In the genomic region with DNA sequence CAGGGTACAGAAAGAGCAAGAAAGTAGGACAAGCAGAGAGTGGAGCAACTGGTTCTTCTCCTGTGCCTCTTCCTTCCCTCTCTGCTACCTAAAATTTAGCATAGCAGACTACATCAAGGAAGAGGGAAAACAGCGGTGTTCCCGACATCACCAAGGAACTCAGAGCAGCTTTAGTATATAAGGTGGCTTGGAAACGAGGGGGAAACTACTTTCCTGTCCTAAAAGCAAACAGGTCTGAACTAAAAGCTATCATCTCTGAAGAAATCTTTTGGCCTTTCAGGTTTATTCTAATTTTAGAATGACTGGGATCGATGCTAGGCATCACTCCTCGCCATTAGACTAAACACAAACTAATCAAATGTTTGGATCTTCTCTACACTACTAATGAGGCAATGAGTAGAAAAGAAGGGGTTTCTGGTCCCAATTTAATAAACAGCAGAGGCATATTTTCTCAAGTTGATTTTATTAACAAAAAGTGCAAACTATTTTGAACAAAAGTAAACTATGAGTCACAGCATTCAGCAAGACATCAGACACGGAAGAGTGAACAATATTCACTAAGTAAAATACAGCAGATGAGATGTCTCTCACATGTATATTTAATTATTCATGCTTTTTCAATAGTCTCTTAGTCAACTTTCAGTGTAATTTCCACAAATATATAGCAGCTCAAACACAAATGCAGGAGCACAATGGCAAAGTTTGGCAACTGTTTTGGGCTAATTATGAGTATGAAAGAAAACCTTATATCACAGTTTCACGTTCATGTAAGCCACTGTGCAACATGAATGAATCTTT, we compare ENCODE assay signal across 2 cellular contexts.
TF ChIP-seq lines count a peak whose summit lies in the region.

No MANE protein-coding gene starts in this region.

TF ChIP-seq in A549, 52 proteins besides CTCF, POLR2A, EP300 and RAD21 (continued from another document):
- no peak for TF ChIP-seq FOSL2 (IDR thresholded peaks at IDR 0.05)
- TF ChIP-seq FOSL2 (CRISPR knock-in tag; IDR thresholded peaks at IDR 0.05) = peak; percentile 38

TF ChIP-seq in GM12878, 131 proteins besides CTCF, POLR2A, EP300 and RAD21 (continued from another document):
- TF ChIP-seq SUZ12 (IDR thresholded peaks at IDR 0.05; ENCODE audit: unreplicated experiment) (no peak), NFIC (IDR thresholded peaks at IDR 0.05; ENCODE audit: low read depth, low read length) (no peak), BMI1 (IDR thresholded peaks at IDR 0.05; ENCODE audit: borderline replicate concordance) (no peak), KDM1A (IDR thresholded peaks at IDR 0.05; ENCODE audit: borderline replicate concordance) (no peak), RELA (IDR thresholded peaks at IDR 0.05; ENCODE audit: borderline replicate concordance, partially characterized antibody) (no peak)
TF ChIP-seq in GM12878: peak in this region for 0.
